In genomic region chr4:74932832-74933561, GRCh38 we compare ENCODE assay signal across 8 cellular contexts. TPM values are rescaled to one million over a fixed set of nuclear protein-coding genes. Genes with fewer than 3 reads are reported as not detected.
DNase-seq lines count a peak whose midpoint lies in the region; ATAC-seq and TF ChIP-seq lines count a peak whose summit lies in the region.

PARM1 (plus strand) TSS chr4:74933116; CDS start chr4:74933328, 212 bp downstream.

- H3K4me3 ChIP-seq in CD4-positive, CD25-positive, alpha-beta regulatory T cell (ENCODE audit: low read depth, low read length), result no peak within 1 kb of the TSS
- peak within 1 kb of the TSS; percentile 33 to 73 for H3K4me3 ChIP-seq in gastroesophageal sphincter
- peak within 1 kb of the TSS; percentile 65 for H3K4me3 ChIP-seq in upper lobe of right lung

- 0% methylated on average over 1 of the region's 64 CpGs; no CpG with 5 or more reads in 1 of the 2 donors for WGBS in gastroesophageal sphincter (ENCODE audit: low coverage in 1 of 2), 2 donors

- H3K27me3 Mint-ChIP-seq in CD4-positive, CD25-positive, alpha-beta regulatory T cell, result peaks cover 57% of the 10 kb centered on the region
- peaks cover 56% of the 10 kb centered on the region for H3K27me3 Mint-ChIP-seq in activated T-helper 1 cell treated with anti-CD3 and anti-CD28 coated beads, Interleukin-12 subunit alpha, Interleukin-12 subunit beta, Interleukin-2, Interleukin-4 antibody, amounts not matched to agents 30 ng/mL and 10 ng/mL and 1 ng/mL, durations not matched to agents 14 hours and 24 hours and 36 hours (ENCODE audit: insufficient read depth)
- H3K27me3 Mint-ChIP-seq in neural crest cell (ENCODE audit: low read depth), result peaks cover 58% of the 10 kb centered on the region

- peaks cover 0 to 16% (median 0%) of the 10 kb centered on the region in 4 donors for H3K4me1 Mint-ChIP-seq in CD4-positive, CD25-positive, alpha-beta regulatory T cell
- no peaks in the 10 kb centered on the region for H3K4me1 Mint-ChIP-seq in activated T-helper 1 cell treated with anti-CD3 and anti-CD28 coated beads, Interleukin-12 subunit alpha, Interleukin-12 subunit beta, Interleukin-2, Interleukin-4 antibody, amounts not matched to agents 30 ng/mL and 10 ng/mL and 1 ng/mL, durations not matched to agents 14 hours and 24 hours and 36 hours (ENCODE audit: low read depth)
- peaks cover 30% of the 10 kb centered on the region for H3K4me1 Mint-ChIP-seq in neural crest cell

- TF ChIP-seq EP300 in gastroesophageal sphincter (IDR thresholded peaks at IDR 0.05), result no peak

- in situ Hi-C loops in GM18951 (cut with MboI; ENCODE audit: low sequenced_read_pairs, unreplicated experiment), result no loop called here

- H3K9me3 Mint-ChIP-seq in CD4-positive, CD25-positive, alpha-beta regulatory T cell, result peaks cover 0 to 5% (median 0%) of the 10 kb centered on the region in 7 donors
- no peaks in the 10 kb centered on the region for H3K9me3 Mint-ChIP-seq in activated T-helper 1 cell treated with anti-CD3 and anti-CD28 coated beads, Interleukin-12 subunit alpha, Interleukin-12 subunit beta, Interleukin-2, Interleukin-4 antibody, amounts not matched to agents 30 ng/mL and 10 ng/mL and 1 ng/mL, durations not matched to agents 14 hours and 24 hours and 36 hours
- no peaks in the 10 kb centered on the region for H3K9me3 Mint-ChIP-seq in neural crest cell

- H3K27ac ChIP-seq in CD4-positive, CD25-positive, alpha-beta regulatory T cell (ENCODE audit: insufficient read depth, low read length, poor library complexity, severe bottlenecking), result no peak within 1 kb of the TSS
- H3K27ac ChIP-seq in gastroesophageal sphincter, result peak within 1 kb of the TSS in 3 of 4 donors; percentile 78 to 83 (median 81)
- H3K27ac ChIP-seq in upper lobe of right lung, result peak within 1 kb of the TSS; percentile 81

- peak; percentile 37 to 53 for ATAC-seq in CD4-positive, CD25-positive, alpha-beta regulatory T cell (ENCODE audit: low read depth in 2 of 2)
- ATAC-seq in HG03108 (IDR thresholded peaks at IDR 0.05; ENCODE audit: unreplicated experiment) (peak; percentile 86), gastroesophageal sphincter (peak; percentile 95), upper lobe of right lung (peak; percentile 97)

- peaks cover 20% of the 10 kb centered on the region for H3K27me3 ChIP-seq in CD4-positive, CD25-positive, alpha-beta regulatory T cell (ENCODE audit: control insufficient read depth, insufficient read depth, low read length)
- H3K27me3 ChIP-seq in gastroesophageal sphincter (no peaks in the 10 kb centered on the region), upper lobe of right lung (peaks cover 25% of the 10 kb centered on the region)

- no peaks in the 10 kb centered on the region for H3K4me1 ChIP-seq in CD4-positive, CD25-positive, alpha-beta regulatory T cell (ENCODE audit: control insufficient read depth, insufficient read depth, low read length, poor library complexity, severe bottlenecking)
- H3K4me1 ChIP-seq in gastroesophageal sphincter (peaks cover 0 to 33% (median 0%) of the 10 kb centered on the region in 3 donors), upper lobe of right lung (peaks cover 10% of the 10 kb centered on the region)

- H3K36me3 Mint-ChIP-seq in CD4-positive, CD25-positive, alpha-beta regulatory T cell, result no peaks in the 10 kb centered on the region
- H3K36me3 Mint-ChIP-seq in activated T-helper 1 cell treated with anti-CD3 and anti-CD28 coated beads, Interleukin-12 subunit alpha, Interleukin-12 subunit beta, Interleukin-2, Interleukin-4 antibody, amounts not matched to agents 30 ng/mL and 10 ng/mL and 1 ng/mL, durations not matched to agents 14 hours and 24 hours and 36 hours (ENCODE audit: low read depth), result no peaks in the 10 kb centered on the region
- H3K36me3 Mint-ChIP-seq in neural crest cell (ENCODE audit: low read depth), result no peaks in the 10 kb centered on the region

- peak; percentile 61 for TF ChIP-seq POLR2A in GM18951 (IDR thresholded peaks at IDR 0.05; ENCODE audit: extremely low read depth, insufficient read depth, insufficient read length)
- TF ChIP-seq POLR2A in gastroesophageal sphincter (IDR thresholded peaks at IDR 0.05), result peak; percentile 45 to 48

- peak; percentile 36 to 88 (median 70) for TF ChIP-seq CTCF in gastroesophageal sphincter (IDR thresholded peaks at IDR 0.05)
- peak; percentile 77 for TF ChIP-seq CTCF in neural crest cell (conservative IDR thresholded peaks at IDR 0.05)
- TF ChIP-seq CTCF in upper lobe of right lung (IDR thresholded peaks at IDR 0.05), result peak; percentile 53

- intact Hi-C loops in activated T-helper 1 cell treated with anti-CD3 and anti-CD28 coated beads, Interleukin-12 subunit alpha, Interleukin-12 subunit beta, Interleukin-2, Interleukin-4 antibody, amounts not matched to agents 30 ng/mL and 10 ng/mL and 1 ng/mL, durations not matched to agents 14 hours and 24 hours and 36 hours (cut with micrococcal nuclease), result no loop called here
- intact Hi-C loops in upper lobe of right lung (cut with DNase I), result no loop called here

- H3K4me3 Mint-ChIP-seq in CD4-positive, CD25-positive, alpha-beta regulatory T cell, result peak within 1 kb of the TSS in 1 of 4 donors; percentile 63
- peak within 1 kb of the TSS; percentile 58 for H3K4me3 Mint-ChIP-seq in activated T-helper 1 cell treated with anti-CD3 and anti-CD28 coated beads, Interleukin-12 subunit alpha, Interleukin-12 subunit beta, Interleukin-2, Interleukin-4 antibody, amounts not matched to agents 30 ng/mL and 10 ng/mL and 1 ng/mL, durations not matched to agents 14 hours and 24 hours and 36 hours
- peak within 1 kb of the TSS; percentile 87 for H3K4me3 Mint-ChIP-seq in neural crest cell

- H3K9me3 ChIP-seq in CD4-positive, CD25-positive, alpha-beta regulatory T cell (ENCODE audit: control insufficient read depth in 2 of 2, low read length in 2 of 2), result no peaks in the 10 kb centered on the region
- no peaks in the 10 kb centered on the region for H3K9me3 ChIP-seq in gastroesophageal sphincter
- no peaks in the 10 kb centered on the region for H3K9me3 ChIP-seq in upper lobe of right lung

- DNase-seq in CD4-positive, CD25-positive, alpha-beta regulatory T cell, result peak in 1 of 3 donors; percentile 30
- DNase-seq in NCI-H345 (lab: John Stamatoyannopoulos, UW) (peak; percentile 85), neural crest cell (ENCODE audit: low read depth, low spot score) (peak; percentile 85), upper lobe of right lung (peak; percentile 96)
- peak; percentile 19 for DNase-seq in activated T-helper 1 cell treated with anti-CD3 and anti-CD28 coated beads, Interleukin-12 subunit alpha, Interleukin-12 subunit beta, Interleukin-2, Interleukin-4 antibody, amounts not matched to agents 30 ng/mL and 10 ng/mL and 1 ng/mL, durations not matched to agents 14 hours and 24 hours and 36 hours (ENCODE audit: low spot score)

- no peaks in the 10 kb centered on the region for H3K36me3 ChIP-seq in CD4-positive, CD25-positive, alpha-beta regulatory T cell (ENCODE audit: control insufficient read depth, insufficient read depth, low read length)
- H3K36me3 ChIP-seq in gastroesophageal sphincter, result no peaks in the 10 kb centered on the region
- H3K36me3 ChIP-seq in upper lobe of right lung, result no peaks in the 10 kb centered on the region

- no peak within 1 kb of the TSS for H3K27ac Mint-ChIP-seq in CD4-positive, CD25-positive, alpha-beta regulatory T cell
- H3K27ac Mint-ChIP-seq in activated T-helper 1 cell treated with anti-CD3 and anti-CD28 coated beads, Interleukin-12 subunit alpha, Interleukin-12 subunit beta, Interleukin-2, Interleukin-4 antibody, amounts not matched to agents 30 ng/mL and 10 ng/mL and 1 ng/mL, durations not matched to agents 14 hours and 24 hours and 36 hours, result no peak within 1 kb of the TSS
- no peak within 1 kb of the TSS for H3K27ac Mint-ChIP-seq in neural crest cell (ENCODE audit: unreplicated experiment)

RNA-seq across cellular contexts. Expression of gene PARM1, which starts in this region (rescaled TPM):
- total RNA-seq in CD4-positive, CD25-positive, alpha-beta regulatory T cell, result 0.10 TPM
- polyA plus RNA-seq in CD4-positive, CD25-positive, alpha-beta regulatory T cell, result under 1 TPM in 1 of 4 donors, not detected in 3; 0.22 TPM
- not detected in 2 replicates for total RNA-seq in activated T-helper 1 cell treated with anti-CD3 and anti-CD28 coated beads, Interleukin-12 subunit alpha, Interleukin-12 subunit beta, Interleukin-2, Interleukin-4 antibody, amounts not matched to agents 30 ng/mL and 10 ng/mL and 1 ng/mL, durations not matched to agents 14 hours and 24 hours and 36 hours
- 10 to 100 TPM; 17.7 to 24.1 (median 21.4) TPM for total RNA-seq in gastroesophageal sphincter
- total RNA-seq in neural crest cell, result 0.73 and 0.96 TPM in 2 replicates
- total RNA-seq in upper lobe of right lung, result 78.0 TPM

Comparison
In these comparisons a context has a peak if more than half of its experiments do, and no peak if none do; other contexts are left out.
1. Peak in ATAC-seq in CD4-positive, CD25-positive, alpha-beta regulatory T cell; RNA of the gene not detected or under 1 TPM.
2. Peak in DNase-seq in activated T-helper 1 cell treated with anti-CD3 and anti-CD28 coated beads, Interleukin-12 subunit alpha, Interleukin-12 subunit beta, Interleukin-2, Interleukin-4 antibody, amounts not matched to agents 30 ng/mL and 10 ng/mL and 1 ng/mL, durations not matched to agents 14 hours and 24 hours and 36 hours; RNA of the gene not detected or under 1 TPM.
3. Peak in DNase-seq in neural crest cell; RNA of the gene not detected or under 1 TPM.
4. ATAC-seq: peak in every context shown above with its lines; median percentile 97 in upper lobe of right lung; 95 in gastroesophageal sphincter; 86 in HG03108; 45 in CD4-positive, CD25-positive, alpha-beta regulatory T cell.